In the genomic region with DNA sequence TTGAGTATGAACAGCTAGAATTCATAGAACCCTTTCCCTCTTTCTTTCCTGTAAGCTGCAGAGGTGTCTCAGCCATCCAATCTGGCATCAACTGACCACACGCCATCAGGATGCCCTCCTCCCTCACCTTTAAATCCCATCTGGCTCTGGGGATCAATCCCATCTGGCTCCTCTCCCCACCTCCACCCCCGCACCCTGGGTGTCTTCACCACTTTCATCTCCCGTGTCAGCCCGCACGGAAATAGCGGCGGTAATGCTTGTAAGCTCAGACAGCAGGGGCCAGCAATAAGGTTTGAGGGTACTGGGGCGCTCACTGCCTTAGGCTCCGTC, we compare ENCODE assay signal across 8 cellular contexts.
A peak's percentile ranks its signal among the peaks of the same experiment; 100 is the strongest.
DNase-seq lines count a peak whose midpoint lies in the region; ATAC-seq lines count a peak whose summit lies in the region.

No MANE protein-coding gene starts in this region.

- ATAC-seq in GM21447 (IDR thresholded peaks at IDR 0.05; ENCODE audit: unreplicated experiment) (no peak), GM19023 (IDR thresholded peaks at IDR 0.05; ENCODE audit: unreplicated experiment) (no peak)

- peak overlapping the region; percentile 99 for H3K27ac ChIP-seq in epithelial cell of prostate

- DNase-seq in DMS153 (lab: John Stamatoyannopoulos, UW) (peak; percentile 6), DMS153 treated with DMSO at 0.1 percent for 48 hours (lab: John Stamatoyannopoulos, UW; ENCODE audit: unreplicated experiment) (no peak), T-helper 9 cell (peak; percentile 25), epithelial cell of prostate (ENCODE audit: low read depth, low spot score) (no peak), retina (peak; percentile 44), HPDE6-E6E7 (ENCODE audit: extremely low spot score) (no peak)

Comparison
In these comparisons a context has a peak if more than half of its experiments do, and no peak if none do; other contexts are left out.
1. DNase-seq: peak in DMS153 (single experiment), T-helper 9 cell (single experiment) and retina (single experiment); none in DMS153 treated with DMSO at 0.1 percent for 48 hours (single experiment), epithelial cell of prostate (single experiment) and HPDE6-E6E7 (single experiment).